9 cellular contexts compared by ENCODE assay signal in the genomic region with DNA sequence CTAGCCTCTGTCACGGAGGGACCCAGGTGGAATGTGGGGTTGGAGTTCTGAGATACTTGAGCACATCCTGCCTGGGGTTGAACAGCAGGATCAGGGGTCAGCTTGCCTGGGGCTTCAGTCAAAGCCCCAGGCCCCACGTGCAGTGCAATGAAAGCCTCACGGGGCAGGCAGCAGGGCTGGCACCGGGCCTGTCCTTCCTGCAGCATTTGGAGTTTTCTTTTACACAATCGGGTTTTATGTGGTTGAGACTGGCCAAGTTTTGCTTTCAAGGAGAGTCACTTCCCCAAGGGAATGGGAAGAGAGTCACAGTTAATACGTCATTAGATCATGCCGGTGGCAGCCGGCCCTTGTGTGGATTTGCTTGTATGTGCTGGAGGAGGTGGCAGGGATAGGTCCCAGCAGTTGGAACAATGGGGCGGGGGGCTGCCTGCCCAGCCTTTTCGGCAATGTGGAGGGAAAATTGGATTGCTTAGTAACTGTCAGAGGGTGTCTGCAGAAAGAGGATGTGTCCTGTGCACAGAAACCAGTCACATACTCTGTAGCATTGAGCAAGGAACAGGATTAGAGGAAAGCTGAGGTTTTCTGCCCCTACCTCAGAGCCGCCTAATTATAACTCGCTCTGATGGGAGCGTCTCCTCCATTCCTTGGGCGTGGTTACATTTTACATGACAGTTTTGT. TPM values are rescaled to one million over a fixed set of nuclear protein-coding genes. Genes with fewer than 3 reads are reported as not detected.
DNase-seq lines count a peak whose midpoint lies in the region; ATAC-seq, FAIRE-seq and TF ChIP-seq lines count a peak whose summit lies in the region.
"Had no signal": no experiment of that assay in that cellular context is flagged by ENCODE, and none has a peak within 500 bp of the region (broad histone marks: within the 10 kb centered on the region; RNA-seq: fewer than 3 reads in every experiment).

No MANE protein-coding gene starts in this region.

- H4K20me1 ChIP-seq in keratinocyte (ENCODE audit: control insufficient read depth, extremely low read depth, insufficient read depth, low read length), result no peaks in the 10 kb centered on the region

- no peak for TF ChIP-seq POLR2A in suprapubic skin (IDR thresholded peaks at IDR 0.05)
- TF ChIP-seq POLR2A in erythroblast (IDR thresholded peaks at IDR 0.05; ENCODE audit: low read length), result no peak

- H3K36me3 Mint-ChIP-seq in T-helper 17 cell (ENCODE audit: low read depth), result no peaks in the 10 kb centered on the region

- ATAC-seq in HG02588 (IDR thresholded peaks at IDR 0.05; ENCODE audit: unreplicated experiment) (no peak), T-helper 17 cell (no peak), GM19452 (IDR thresholded peaks at IDR 0.05; ENCODE audit: unreplicated experiment) (no peak)

- DNase-seq in ascending aorta (ENCODE audit: low spot score in 2 of 2) (peak; percentile 53 to 87), keratinocyte (ENCODE audit: low read depth, low spot score) (no peak), suprapubic skin (ENCODE audit: low spot score in 2 of 2) (peak; percentile 82 to 89), erythroblast (lab: John Stamatoyannopoulos, UW) (no peak), T-helper 17 cell (no peak)
- DNase-seq: T-helper 9 cell had no signal

- dilution Hi-C loops in keratinocyte (cut with MboI; ENCODE audit: extremely low pct_ligation_motif_present, low sequenced_read_pairs), result loop anchor here (10.0 kb wide), 1 partner anchor 145 kb away; no protein-coding TSS in a partner anchor

- TF ChIP-seq CTCF in ascending aorta (IDR thresholded peaks at IDR 0.05) (no peak), keratinocyte (optimal IDR thresholded peaks at IDR 0.05 in 1 of 3, IDR thresholded peaks at IDR 0.05 in 1 of 3, conservative IDR thresholded peaks at IDR 0.05 in 1 of 3; ENCODE audit: extremely low read depth in 1 of 3, insufficient read depth in 2 of 3, low read length in 3 of 3) (no peak), suprapubic skin (IDR thresholded peaks at IDR 0.05) (no peak)

- FAIRE-seq in keratinocyte (lab: Jason Lieb, UNC), result no peak

- H3K27me3 ChIP-seq in HUES64 (ENCODE audit: insufficient read depth, low read length), result no peaks in the 10 kb centered on the region
- H3K27me3 ChIP-seq in ascending aorta, result no peaks in the 10 kb centered on the region
- no peaks in the 10 kb centered on the region for H3K27me3 ChIP-seq in keratinocyte (ENCODE audit: control insufficient read depth, extremely low read depth, insufficient read depth, low read length)
- no peaks in the 10 kb centered on the region for H3K27me3 ChIP-seq in suprapubic skin

- no peaks in the 10 kb centered on the region for H3K9me1 ChIP-seq in keratinocyte (ENCODE audit: control insufficient read depth, extremely low read depth, insufficient read depth, low read length)

- H3K4me3 ChIP-seq in HUES64 (ENCODE audit: low read length) (no peak overlapping the region), ascending aorta (no peak overlapping the region), keratinocyte (ENCODE audit: control insufficient read depth in 2 of 3, extremely low read depth in 1 of 3, insufficient read depth in 2 of 3, low read depth in 1 of 3, low read length in 3 of 3) (no peak overlapping the region), suprapubic skin (no peak overlapping the region)

- H3K4me3 Mint-ChIP-seq in T-helper 17 cell, result no peak overlapping the region

- H3K27ac Mint-ChIP-seq in T-helper 17 cell, result no peak overlapping the region

- peak overlapping the region; percentile 45 for H3K4me2 ChIP-seq in keratinocyte (ENCODE audit: control insufficient read depth, extremely low read depth, insufficient read depth, low read depth, low read length)

- WGBS in HUES64, result 79% methylated on average over 14 of the region's 14 CpGs
- WGBS in suprapubic skin, result 24% methylated on average over 14 of the region's 14 CpGs

- intact Hi-C loops in ascending aorta (cut with DNase I), result loop anchor here (10.0 kb wide), 1 partner anchor 605 kb away; a partner anchor contains a TSS

- H3K36me3 ChIP-seq in HUES64 (ENCODE audit: insufficient read depth, low read length) (peaks cover 20% of the 10 kb centered on the region), ascending aorta (no peaks in the 10 kb centered on the region), keratinocyte (ENCODE audit: control insufficient read depth in 2 of 2, extremely low read depth in 1 of 2, insufficient read depth in 2 of 2, low read length in 2 of 2) (no peaks in the 10 kb centered on the region), suprapubic skin (no peaks in the 10 kb centered on the region)

- peak overlapping the region; percentile 13 for H2AFZ ChIP-seq in keratinocyte (ENCODE audit: control insufficient read depth, low read length)

- H3K4me1 Mint-ChIP-seq in T-helper 17 cell, result peaks cover 23% of the 10 kb centered on the region

- no peaks in the 10 kb centered on the region for H3K27me3 Mint-ChIP-seq in T-helper 17 cell

- H3K4me1 ChIP-seq in HUES64 (ENCODE audit: insufficient read depth, low read length) (peaks cover 12% of the 10 kb centered on the region), ascending aorta (peaks cover 5 to 13% of the 10 kb centered on the region in 2 donors), keratinocyte (ENCODE audit: control insufficient read depth, extremely low read depth, insufficient read depth, low read length) (peaks cover 23% of the 10 kb centered on the region), suprapubic skin (peaks cover 42% of the 10 kb centered on the region)

- H3K79me2 ChIP-seq in keratinocyte (ENCODE audit: control insufficient read depth, insufficient read depth, low read length), result no peaks in the 10 kb centered on the region

- 0 out of 2 replicates have a peak, but pooled peaks cover 4% of the 10 kb centered on the region for H3K9me3 ChIP-seq in HUES64 (ENCODE audit: insufficient read depth, low read depth, low read length)
- no peaks in the 10 kb centered on the region for H3K9me3 ChIP-seq in ascending aorta
- H3K9me3 ChIP-seq in keratinocyte (ENCODE audit: control insufficient read depth, low read depth, low read length), result no peaks in the 10 kb centered on the region
- H3K9me3 ChIP-seq in suprapubic skin, result no peaks in the 10 kb centered on the region
- H3K9me3 ChIP-seq in T-helper 17 cell (ENCODE audit: control insufficient read depth, low read length, poor library complexity, severe bottlenecking), result no peaks in the 10 kb centered on the region

- no peak for TF ChIP-seq EP300 in suprapubic skin (IDR thresholded peaks at IDR 0.05)

- H3K9ac ChIP-seq in HUES64 (ENCODE audit: low read depth, low read length) (0 out of 2 replicates have a peak overlapping the region, but pooled peaks have one; percentile 5), keratinocyte (ENCODE audit: control insufficient read depth, extremely low read depth, insufficient read depth, low read length) (peak overlapping the region; percentile 17)

- H3K27ac ChIP-seq in HUES64 (ENCODE audit: low read depth, low read length) (no peak overlapping the region), ascending aorta (peak overlapping the region; percentile 13 to 52), keratinocyte (ENCODE audit: control insufficient read depth, insufficient read depth, low read length) (peak overlapping the region; percentile 16), suprapubic skin (peak overlapping the region; percentile 74)

RNA-seq across cellular contexts. Expression of a gene that starts 4.5 kb away (rescaled TPM):
- 63.3 TPM for polyA plus RNA-seq in HUES64 (2013, experiment 1 of 2)
- 70.4 TPM for polyA plus RNA-seq in HUES64 (2013, experiment 2 of 2)
- total RNA-seq in ascending aorta, result not detected
- polyA plus RNA-seq in keratinocyte, result 2.7 to 6.8 TPM (median 5.4 TPM) in 3 replicates
- polyA plus RNA-seq in keratinocyte (2011; ENCODE audit: low read depth), result 6.4 TPM
- 3.8 and 7.7 TPM in 2 replicates for polyA plus RNA-seq in keratinocyte (2011; cell fraction: cytosol; rRNA removed)
- polyA plus RNA-seq in keratinocyte (2011; cell fraction: nucleus; rRNA removed), result 3.1 and 3.7 TPM in 2 replicates
- 4.5 and 9.0 TPM in 2 replicates for polyA plus RNA-seq in keratinocyte (2012; ENCODE audit: low replicate concordance)
- polyA minus RNA-seq in keratinocyte, result 2.5 to 4.4 TPM (median 4.3 TPM) in 3 replicates
- polyA minus RNA-seq in keratinocyte (2011; cell fraction: cytosol; rRNA and poly(A)+ RNA removed), result 1.7 TPM
- polyA minus RNA-seq in keratinocyte (2011; cell fraction: nucleus; rRNA and poly(A)+ RNA removed), result 0.63 and 2.6 TPM in 2 replicates
- total RNA-seq in suprapubic skin, result 1 to 10 TPM; 2.7 to 7.7 (median 6.4) TPM
- 1 to 10 TPM; 1.4 to 2.1 TPM for total RNA-seq in T-helper 17 cell

Comparison
In these comparisons a context has a peak if more than half of its experiments do, and no peak if none do; other contexts are left out.
1. DNase-seq: peak in ascending aorta (2 of 2) and suprapubic skin (2 of 2); none in keratinocyte (single experiment), erythroblast (0 of 2) and T-helper 17 cell (0 of 3).